Comparison of ENCODE assay signal across 20 cellular contexts in the genomic region with DNA sequence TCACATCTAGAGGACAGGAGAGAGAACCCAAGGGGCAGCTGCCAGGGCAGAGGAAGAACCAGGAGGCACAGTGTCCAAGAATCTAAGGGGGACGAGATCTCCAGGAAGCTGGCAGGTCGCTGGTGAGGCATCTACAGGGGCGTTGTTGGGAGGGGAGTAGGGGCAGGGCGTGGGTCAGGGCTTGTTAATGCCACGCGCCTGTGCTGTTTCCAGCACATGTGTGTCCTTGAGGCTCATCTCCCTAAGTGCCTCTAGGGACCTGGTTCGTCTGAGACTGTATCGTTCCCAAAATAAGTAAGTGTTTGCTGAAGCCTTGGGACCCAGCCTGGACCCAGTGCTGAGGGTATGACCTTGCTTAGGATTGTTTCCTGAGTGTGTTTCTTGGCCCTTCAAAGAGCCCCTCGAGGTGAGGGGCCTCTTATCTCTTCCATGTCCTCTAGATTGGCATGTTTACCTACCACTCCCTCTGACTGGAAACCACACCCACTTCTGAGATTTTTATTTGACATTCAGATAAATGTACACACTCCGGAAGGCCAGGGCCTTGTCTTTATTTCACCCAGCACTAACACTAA. TPM values are rescaled to one million over a fixed set of nuclear protein-coding genes. Genes with fewer than 3 reads are reported as not detected.
DNase-seq lines count a peak whose midpoint lies in the region; ATAC-seq and TF ChIP-seq lines count a peak whose summit lies in the region.
"Had no signal": no experiment of that assay in that cellular context is flagged by ENCODE, and none has a peak within 500 bp of the region (broad histone marks: within the 10 kb centered on the region; RNA-seq: fewer than 3 reads in every experiment).

No MANE protein-coding gene starts in this region.

- ATAC-seq in right cardiac atrium: peak; percentile 47 to 66

- H2BK120ac ChIP-seq in trophoblast cell (ENCODE audit: insufficient read depth, low read length, poor library complexity): no peak overlapping the region

- no peak overlapping the region for H3K14ac ChIP-seq in trophoblast cell (ENCODE audit: low read length)

- no peak overlapping the region for H2AK5ac ChIP-seq in trophoblast cell (ENCODE audit: low read length)

- no peak for DNase-seq in CD14-positive monocyte (ENCODE audit: low spot score)
- peak; percentile 38 for DNase-seq in DMS53 (lab: John Stamatoyannopoulos, UW)
- DNase-seq in right cardiac atrium: no peak
- no peak for DNase-seq in trophoblast cell
- no peak for DNase-seq in KG1 (lab: John Stamatoyannopoulos, UW)
- no peak for DNase-seq in NCI-H1930 (lab: John Stamatoyannopoulos, UW)
- no peak for DNase-seq in GM10266 (ENCODE audit: extremely low spot score)
- DNase-seq: activated gamma-delta T cell; foreskin fibroblast; GF-D8; H7; hypothalamus; islet precursor cell; NCI-H146; NCI-H446 treated with DMSO at 0.1 percent for 48 hours; SHP77; stimulated activated CD8-positive, alpha-beta memory T cell treated with anti-CD3 and anti-CD28 coated beads, Interleukin-4, amount 100 ng/mL, for 48 hours; T-helper 1 cell had no signal

- no peak overlapping the region for H3K4me3 ChIP-seq in right cardiac atrium (ENCODE audit: low read length)
- H3K4me3 ChIP-seq in trophoblast cell (ENCODE audit: low read depth, low read length): no peak overlapping the region
- H3K4me3 ChIP-seq: neural progenitor cell had no signal

- H3K27me3 ChIP-seq in right cardiac atrium (ENCODE audit: control insufficient read depth, insufficient read depth) (no peaks in the 10 kb centered on the region), trophoblast cell (ENCODE audit: insufficient read depth, low read length) (no peaks in the 10 kb centered on the region)
- H3K27me3 ChIP-seq: neural progenitor cell had no signal

- no peak for TF ChIP-seq CTCF in CD14-positive monocyte (IDR thresholded peaks at IDR 0.05)
- no peak for TF ChIP-seq CTCF in GM10266 (IDR thresholded peaks at IDR 0.05; ENCODE audit: control insufficient read depth, insufficient read depth, low read depth, missing control alignments)

- no peak overlapping the region for H2AFZ ChIP-seq in trophoblast cell (ENCODE audit: insufficient read depth, low read length, poor library complexity)
- H2AFZ ChIP-seq: neural progenitor cell had no signal

- no peak overlapping the region for H2BK5ac ChIP-seq in trophoblast cell (ENCODE audit: low read depth, low read length, poor library complexity)

- H2BK12ac ChIP-seq in trophoblast cell (ENCODE audit: low read length): no peak overlapping the region

- H4K8ac ChIP-seq in trophoblast cell (ENCODE audit: low read depth, low read length): no peak overlapping the region

- H3K23ac ChIP-seq in trophoblast cell (ENCODE audit: low read length): no peak overlapping the region

- 61% methylated on average over 10 of the region's 10 CpGs for WGBS in right cardiac atrium
- WGBS in trophoblast cell (ENCODE audit: extremely low coverage, insufficient coverage, insufficient read length): no CpG with 5 or more reads among the region's 10 CpGs

- peak overlapping the region in 4 of 7 donors; percentile 40 to 78 (median 58) for H3K27ac Mint-ChIP-seq in CD14-positive monocyte
- H3K27ac Mint-ChIP-seq: neural progenitor cell had no signal

- peaks cover 0 to 2% (median 0%) of the 10 kb centered on the region in 7 donors for H3K9me3 Mint-ChIP-seq in CD14-positive monocyte
- H3K9me3 Mint-ChIP-seq: neural progenitor cell had no signal

- intact Hi-C loops in CD14-positive monocyte (cut with micrococcal nuclease) (no loop called here), right cardiac atrium (cut with DNase I) (no loop called here)

- H3K79me2 ChIP-seq in trophoblast cell (ENCODE audit: control insufficient read depth, insufficient read depth, low read length, poor library complexity): peaks cover 4% of the 10 kb centered on the region

- H4K12ac ChIP-seq in trophoblast cell (ENCODE audit: low read depth, low read length): no peak overlapping the region

- peaks cover 61 to 89% of the 10 kb centered on the region in 2 donors for H3K36me3 Mint-ChIP-seq in CD14-positive monocyte

- H3K9me3 ChIP-seq in right cardiac atrium (ENCODE audit: control insufficient read depth, low read length) (no peaks in the 10 kb centered on the region), trophoblast cell (ENCODE audit: insufficient read depth, low read depth, low read length) (no peaks in the 10 kb centered on the region)

- no peak overlapping the region for H3K18ac ChIP-seq in trophoblast cell (ENCODE audit: low read length)

- H3K4me3 Mint-ChIP-seq in CD14-positive monocyte: no peak overlapping the region
- H3K4me3 Mint-ChIP-seq: neural progenitor cell had no signal

- H3K27ac ChIP-seq in right cardiac atrium (ENCODE audit: low read length) (no peak overlapping the region), trophoblast cell (ENCODE audit: low read depth, low read length) (no peak overlapping the region)
- H3K27ac ChIP-seq: neural progenitor cell, VCaP had no signal

- peak overlapping the region; percentile 8 for H4K91ac ChIP-seq in trophoblast cell (ENCODE audit: low read depth, low read length)

- no peak overlapping the region for H3K9ac ChIP-seq in trophoblast cell (ENCODE audit: low read length)
- H3K9ac ChIP-seq: neural progenitor cell had no signal

- H3K4ac ChIP-seq in trophoblast cell (ENCODE audit: low read depth, low read length): no peak overlapping the region

- peaks cover 57% of the 10 kb centered on the region for H3K4me1 Mint-ChIP-seq in CD14-positive monocyte
- H3K4me1 Mint-ChIP-seq: neural progenitor cell had no signal

- no peak overlapping the region for H3K4me2 ChIP-seq in trophoblast cell (ENCODE audit: low read length)
- H3K4me2 ChIP-seq: neural progenitor cell had no signal

- peaks cover 0 to 1% (median under 1%) of the 10 kb centered on the region in 3 donors for H3K27me3 Mint-ChIP-seq in CD14-positive monocyte (ENCODE audit: low read depth in 3 of 3)

- H3K79me1 ChIP-seq in trophoblast cell (ENCODE audit: low read length): peaks cover 8% of the 10 kb centered on the region

- no peaks in the 10 kb centered on the region for H3K4me1 ChIP-seq in right cardiac atrium (ENCODE audit: control insufficient read depth, insufficient read depth, low read length)
- H3K4me1 ChIP-seq in trophoblast cell (ENCODE audit: control insufficient read depth in 1 of 2, insufficient read depth in 2 of 2, low read length in 2 of 2): peaks cover 11 to 18% of the 10 kb centered on the region in 2 experiments
- H3K4me1 ChIP-seq: neural progenitor cell had no signal

- peaks cover 0 to 3% of the 10 kb centered on the region in 2 experiments for H3K36me3 ChIP-seq in trophoblast cell (ENCODE audit: control insufficient read depth in 1 of 2, insufficient read depth in 2 of 2, low read length in 2 of 2)

RNA-seq across cellular contexts. Expression of a gene that starts 22.2 kb away (rescaled TPM):
- 10 to 100 TPM; 20.3 to 29.8 TPM for polyA plus RNA-seq in CD14-positive monocyte
- total RNA-seq in right cardiac atrium: 1 to 10 TPM; 2.0 to 6.0 (median 2.8) TPM
- 2.9 TPM for polyA plus RNA-seq in right cardiac atrium
- 24.5 and 24.8 TPM in 2 replicates for polyA plus RNA-seq in trophoblast cell (2013)
